ENCODE assay signal across 1 cellular context in the genomic region with DNA sequence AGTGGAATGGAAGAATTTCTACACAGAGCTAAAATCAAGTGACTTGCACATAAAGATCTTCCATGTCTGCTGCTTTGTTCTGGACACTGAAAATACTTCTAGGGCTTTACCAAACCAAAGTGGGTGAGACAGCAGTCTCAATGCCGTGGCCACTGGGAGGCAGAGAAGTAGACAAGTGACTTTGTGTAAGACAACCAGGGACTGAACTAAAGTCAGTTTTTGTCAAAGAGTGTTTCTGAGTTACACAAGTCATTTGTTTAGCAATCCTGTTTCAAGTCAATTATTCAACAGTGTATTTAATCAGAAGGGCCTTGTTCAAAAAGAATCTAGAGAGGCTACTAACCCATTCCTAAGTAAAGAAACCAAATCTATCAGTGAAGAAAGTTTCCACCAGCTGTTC.
TF ChIP-seq lines count a peak whose summit lies in the region.

No MANE protein-coding gene starts in this region.

TF ChIP-seq in H1, 55 proteins besides CTCF, POLR2A, EP300 and RAD21:
- no peak for TF ChIP-seq MAFK (IDR thresholded peaks at IDR 0.05; ENCODE audit: low read depth, low read length)
- TF ChIP-seq SIX5 (IDR thresholded peaks at IDR 0.05; ENCODE audit: low read depth, low read length) = no peak
- no peak for TF ChIP-seq SIN3A (conservative IDR thresholded peaks at IDR 0.05 in 1 of 2, IDR thresholded peaks at IDR 0.05 in 1 of 2; ENCODE audit: low read depth in 1 of 2, low read length in 2 of 2)
- TF ChIP-seq TAF1 (IDR thresholded peaks at IDR 0.05; ENCODE audit: low read depth, low read length) = no peak
- TF ChIP-seq EGR1 (IDR thresholded peaks at IDR 0.05; ENCODE audit: borderline replicate concordance, low read depth, low read length) = no peak
- TF ChIP-seq PHF8 (conservative IDR thresholded peaks at IDR 0.05; ENCODE audit: low read depth, low read length) = no peak
- no peak for TF ChIP-seq RFX5 (IDR thresholded peaks at IDR 0.05; ENCODE audit: borderline replicate concordance, low read depth, low read length)
- no peak for TF ChIP-seq EZH2 (IDR thresholded peaks at IDR 0.05; ENCODE audit: low read depth, low read length, severe bottlenecking)
- no peak for TF ChIP-seq BRCA1 (IDR thresholded peaks at IDR 0.05; ENCODE audit: low read depth, low read length)
- TF ChIP-seq KDM1A (IDR thresholded peaks at IDR 0.05; ENCODE audit: borderline replicate concordance, low read length) = no peak
- no peak for TF ChIP-seq GABPA (IDR thresholded peaks at IDR 0.05; ENCODE audit: borderline replicate concordance, insufficient read depth, low read length)
